In the genomic region with DNA sequence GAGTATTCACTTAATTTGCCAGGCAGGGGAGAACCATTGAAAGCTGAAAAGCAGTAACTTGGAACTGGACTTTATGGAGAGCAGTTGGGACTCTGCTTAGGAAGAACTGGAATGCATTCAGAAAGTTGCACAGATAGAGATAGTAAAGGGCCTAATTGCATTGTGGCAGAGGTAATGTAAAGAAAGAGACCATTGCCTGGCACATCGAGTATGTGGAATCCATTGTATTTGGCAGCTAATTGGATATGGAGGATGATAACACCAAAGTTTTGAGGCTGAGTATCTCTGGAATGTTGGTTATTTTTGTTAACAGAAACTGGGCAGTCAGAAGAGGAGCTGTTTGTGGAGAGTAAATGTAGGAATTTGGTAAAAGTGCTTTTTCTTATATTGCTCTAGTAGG, we compare ENCODE assay signal across 19 cellular contexts.
DNase-seq lines count a peak whose midpoint lies in the region; ATAC-seq and TF ChIP-seq lines count a peak whose summit lies in the region.
"Had no signal": no experiment of that assay in that cellular context is flagged by ENCODE, and none has a peak within 500 bp of the region (broad histone marks: within the 10 kb centered on the region; RNA-seq: fewer than 3 reads in every experiment).

No MANE protein-coding gene starts in this region.

- no peak overlapping the region for H2AK5ac ChIP-seq in trophoblast cell (ENCODE audit: low read length)

- ATAC-seq in WTC11 (no peak), GM21515 (IDR thresholded peaks at IDR 0.05; ENCODE audit: unreplicated experiment) (no peak)

- H3K14ac ChIP-seq in trophoblast cell (ENCODE audit: low read length) = no peak overlapping the region

- TF ChIP-seq CTCF in AG10803 (conservative IDR thresholded peaks at IDR 0.05; ENCODE audit: low read length) (no peak), WTC11 (IDR thresholded peaks at IDR 0.05) (no peak), fibroblast of the aortic adventitia (IDR thresholded peaks at IDR 0.05; ENCODE audit: insufficient read depth, low read length) (no peak), PC-9 (conservative IDR thresholded peaks at IDR 0.05) (no peak)

- no peaks in the 10 kb centered on the region for H3K27me3 Mint-ChIP-seq in WTC11 (ENCODE audit: low read depth)

- no peaks in the 10 kb centered on the region for H3K9me2 ChIP-seq in PC-9 (ENCODE audit: insufficient read depth)

- POLR2A ChIA-PET in WTC11 (lab: Charles Lee) = no interaction called here
- POLR2A ChIA-PET in PC-9 (lab: Charles Lee; ENCODE audit: unreplicated experiment) = no interaction called here

- intact Hi-C loops in PC-9 (cut with micrococcal nuclease; ENCODE audit: unreplicated experiment) = no loop called here

- H4K20me1 ChIP-seq in PC-9 (ENCODE audit: insufficient read depth) = no peaks in the 10 kb centered on the region

- CTCF ChIA-PET in WTC11 (lab: Charles Lee) (interaction anchor here (0.6 to 0.8 kb wide), 2 partner anchors 209 to 229 kb away, joined by 3 read pairs; no protein-coding TSS in a partner anchor), PC-9 (lab: Charles Lee) (interaction anchor here (0.6 kb wide), 1 partner anchor 9 kb away, joined by 3 read pairs; no protein-coding TSS in a partner anchor)

- no peak overlapping the region for H2AFZ ChIP-seq in trophoblast cell (ENCODE audit: insufficient read depth, low read length, poor library complexity)
- H2AFZ ChIP-seq in PC-9 = no peak overlapping the region

- no peak overlapping the region for H3K23ac ChIP-seq in trophoblast cell (ENCODE audit: low read length)

- H3F3A ChIP-seq in PC-9 (ENCODE audit: insufficient read depth, low read depth) = no peaks in the 10 kb centered on the region

- H3K27ac ChIP-seq in trophoblast cell (ENCODE audit: low read depth, low read length) (peak overlapping the region; percentile 37), PC-9 (no peak overlapping the region)
- H3K27ac ChIP-seq: C4-2B, SK-N-MC had no signal

- no peak overlapping the region for H2BK120ac ChIP-seq in trophoblast cell (ENCODE audit: insufficient read depth, low read length, poor library complexity)

- H3K9ac ChIP-seq in trophoblast cell (ENCODE audit: low read length) = no peak overlapping the region

- H3K4me3 ChIP-seq in AG10803 (ENCODE audit: low read length) = no peak overlapping the region
- no peak overlapping the region for H3K4me3 ChIP-seq in fibroblast of the aortic adventitia (ENCODE audit: low read depth, low read length)
- H3K4me3 ChIP-seq in trophoblast cell (ENCODE audit: low read depth, low read length) = no peak overlapping the region
- no peak overlapping the region for H3K4me3 ChIP-seq in PC-9
- H3K4me3 ChIP-seq: HAP-1, SK-N-MC had no signal

- peak; percentile 5 for DNase-seq in AG10803 (ENCODE audit: low read depth)
- DNase-seq in WTC11 (ENCODE audit: low spot score) = no peak
- DNase-seq in fibroblast of the aortic adventitia (ENCODE audit: low read depth) = peak; percentile 35
- DNase-seq in trophoblast cell = peak in 1 of 2 donors; percentile 31
- no peak for DNase-seq in PC-9
- no peak for DNase-seq in NCI-H345 treated with DMSO at 0.1 percent for 48 hours (lab: John Stamatoyannopoulos, UW; ENCODE audit: unreplicated experiment)
- DNase-seq in activated CD4-positive, alpha-beta T cell treated with anti-CD3 and anti-CD28 coated beads, Interleukin-2, amount 50 U/mL, for 48 hours = no peak
- DNase-seq: AML-193; DMS79 treated with DMSO at 0.1 percent for 48 hours; Kasumi-1; NCI-H1092 treated with DMSO at 0.1 percent for 48 hours; NCI-H1694; NCI-H2081 treated with DMSO at 0.1 percent for 48 hours; NK-92 treated with Interleukin-12 subunit alpha and Interleukin-12 subunit beta, amount 100 ng/mL, for 24 hours; Right ventricle myocardium superior had no signal

- H3K4me1 Mint-ChIP-seq in WTC11 = peaks cover 35% of the 10 kb centered on the region

- no peak overlapping the region for H4K91ac ChIP-seq in trophoblast cell (ENCODE audit: low read depth, low read length)

- H4K12ac ChIP-seq in trophoblast cell (ENCODE audit: low read depth, low read length) = no peak overlapping the region

- H3K9me3 Mint-ChIP-seq in WTC11 = no peaks in the 10 kb centered on the region

- H3K4ac ChIP-seq in trophoblast cell (ENCODE audit: low read depth, low read length) = no peak overlapping the region

- H3K36me3 Mint-ChIP-seq in WTC11 = no peaks in the 10 kb centered on the region

- H3K27me3 ChIP-seq in trophoblast cell (ENCODE audit: insufficient read depth, low read length) (no peaks in the 10 kb centered on the region), PC-9 (ENCODE audit: insufficient read depth, low read depth) (no peaks in the 10 kb centered on the region)

- H3K9me3 ChIP-seq in trophoblast cell (ENCODE audit: insufficient read depth, low read depth, low read length) = no peaks in the 10 kb centered on the region
- H3K9me3 ChIP-seq in PC-9 (ENCODE audit: insufficient read depth, low read depth) = no peaks in the 10 kb centered on the region
- H3K9me3 ChIP-seq: HAP-1 had no signal

- H2BK12ac ChIP-seq in trophoblast cell (ENCODE audit: low read length) = peak overlapping the region; percentile 84

- H3K79me1 ChIP-seq in trophoblast cell (ENCODE audit: low read length) = no peaks in the 10 kb centered on the region

- WGBS in trophoblast cell (ENCODE audit: extremely low coverage, insufficient coverage, insufficient read length) = no CpG with 5 or more reads among the region's 1 CpG

- H3K79me2 ChIP-seq in trophoblast cell (ENCODE audit: control insufficient read depth, insufficient read depth, low read length, poor library complexity) (no peaks in the 10 kb centered on the region), PC-9 (ENCODE audit: low read depth) (no peaks in the 10 kb centered on the region)

- H3K4me2 ChIP-seq in trophoblast cell (ENCODE audit: low read length) (peak overlapping the region; percentile 1), PC-9 (no peak overlapping the region)

- H3K4me1 ChIP-seq in trophoblast cell (ENCODE audit: control insufficient read depth in 1 of 2, insufficient read depth in 2 of 2, low read length in 2 of 2) (peaks cover 4 to 7% of the 10 kb centered on the region in 2 experiments), PC-9 (replicated peaks; ENCODE audit: insufficient read depth) (peaks cover 3% of the 10 kb centered on the region; the same call in 1 of the 2 replicates)

- no peak overlapping the region for H4K8ac ChIP-seq in trophoblast cell (ENCODE audit: low read depth, low read length)

- peak overlapping the region; percentile 21 for H2BK5ac ChIP-seq in trophoblast cell (ENCODE audit: low read depth, low read length, poor library complexity)

- BruUV-seq in PC-9 (replicated peaks; lab: Mats Ljungman, UMichigan) = no TSS peak

- H3K36me3 ChIP-seq in trophoblast cell (ENCODE audit: control insufficient read depth in 1 of 2, insufficient read depth in 2 of 2, low read length in 2 of 2) (no peaks in the 10 kb centered on the region), PC-9 (ENCODE audit: low read depth) (no peaks in the 10 kb centered on the region)
- H3K36me3 ChIP-seq: HAP-1 had no signal

- peak overlapping the region; percentile 19 for H3K27ac Mint-ChIP-seq in WTC11

- H3K18ac ChIP-seq in trophoblast cell (ENCODE audit: low read length) = no peak overlapping the region

- H3K4me3 Mint-ChIP-seq in WTC11 = no peak overlapping the region

TF ChIP-seq in WTC11, 78 proteins besides CTCF, POLR2A, EP300 and RAD21:
- TF ChIP-seq, protein P1, sequence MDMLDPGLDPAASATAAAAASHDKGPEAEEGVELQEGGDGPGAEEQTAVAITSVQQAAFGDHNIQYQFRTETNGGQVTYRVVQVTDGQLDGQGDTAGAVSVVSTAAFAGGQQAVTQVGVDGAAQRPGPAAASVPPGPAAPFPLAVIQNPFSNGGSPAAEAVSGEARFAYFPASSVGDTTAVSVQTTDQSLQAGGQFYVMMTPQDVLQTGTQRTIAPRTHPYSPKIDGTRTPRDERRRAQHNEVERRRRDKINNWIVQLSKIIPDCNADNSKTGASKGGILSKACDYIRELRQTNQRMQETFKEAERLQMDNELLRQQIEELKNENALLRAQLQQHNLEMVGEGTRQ (CRISPR knock-in tag; IDR thresholded peaks at IDR 0.05) = no peak
- TF ChIP-seq IRF2 (CRISPR knock-in tag; IDR thresholded peaks at IDR 0.05; ENCODE audit: borderline replicate concordance, low read depth) = no peak
- TF ChIP-seq ZNF121 (CRISPR knock-in tag; IDR thresholded peaks at IDR 0.05) = no peak

Comparison
In these comparisons a context has a peak if more than half of its experiments do, and no peak if none do; other contexts are left out.
1. DNase-seq: peak in AG10803 (single experiment) and fibroblast of the aortic adventitia (single experiment); none in WTC11 (single experiment), PC-9 (0 of 2), NCI-H345 treated with DMSO at 0.1 percent for 48 hours (single experiment) and activated CD4-positive, alpha-beta T cell treated with anti-CD3 and anti-CD28 coated beads, Interleukin-2, amount 50 U/mL, for 48 hours (0 of 2).